11 cellular contexts compared by ENCODE assay signal in genomic region chr11:69150175-69150574, GRCh38. TPM values are rescaled to one million over a fixed set of nuclear protein-coding genes. Genes with fewer than 3 reads are reported as not detected.
"Had no signal": no experiment of that assay in that cellular context is flagged by ENCODE, and none has a peak within 500 bp of the region (broad histone marks: within the 10 kb centered on the region; RNA-seq: fewer than 3 reads in every experiment).

No MANE protein-coding gene starts in this region.

- ATAC-seq: GM23338, HCT116 had no signal

- H3K36me3 ChIP-seq: HAP-1 had no signal

- H3K4me3 Mint-ChIP-seq: GM23338, H9, HFFc6 had no signal

- H3K9ac ChIP-seq: GM23248 had no signal

- DNase-seq: GM23248, GOT3, H9, HCEC 1CT, HFFc6 had no signal

- H2AFZ ChIP-seq: GM23248, GM23338 had no signal

- H3K4me1 ChIP-seq: HAP-1 had no signal

- H3K27ac ChIP-seq: GM23248 had no signal

- FAIRE-seq: H1, H54 had no signal

- H3K4me3 ChIP-seq: GM23248, GM23338, HAP-1 had no signal

- H3K27ac Mint-ChIP-seq: GM23338, H9, HFFc6 had no signal

- H3K4me2 ChIP-seq: GM23338 had no signal

RNA-seq across cellular contexts. Expression of gene SMIM38, which starts 5.6 kb away (rescaled TPM):
- total RNA-seq: GM23248, H4, HFFc6 had no signal
- polyA plus RNA-seq: GM23248, GM23338 had no signal
